11 cellular contexts compared by ENCODE assay signal in the genomic region with DNA sequence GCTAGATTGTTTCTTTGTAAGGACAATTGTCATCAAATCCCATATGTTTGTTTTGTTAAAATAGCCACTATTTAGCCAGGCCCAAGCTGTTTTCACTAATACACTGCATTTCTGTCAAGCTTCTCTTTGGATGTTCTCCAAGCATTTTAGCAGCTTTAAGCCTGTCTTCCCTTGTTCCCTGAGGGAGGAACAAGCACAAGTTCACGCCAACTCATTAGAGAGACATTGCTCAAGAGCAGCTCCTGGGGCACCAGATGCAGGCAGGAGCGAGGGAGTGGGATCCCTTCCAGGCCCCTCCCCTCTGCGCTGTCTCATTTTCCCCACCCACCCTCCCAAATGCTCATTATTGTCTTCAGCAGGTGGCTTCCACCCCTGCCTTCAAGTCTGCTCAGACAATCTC. TPM values are rescaled to one million over a fixed set of nuclear protein-coding genes. Genes with fewer than 3 reads are reported as not detected.
DNase-seq lines count a peak whose midpoint lies in the region; ATAC-seq, FAIRE-seq and TF ChIP-seq lines count a peak whose summit lies in the region.
"Had no signal": no experiment of that assay in that cellular context is flagged by ENCODE, and none has a peak within 500 bp of the region (broad histone marks: within the 10 kb centered on the region; RNA-seq: fewer than 3 reads in every experiment).

No MANE protein-coding gene starts in this region.

- H3K27me3 Mint-ChIP-seq in T-helper 2 cell treated with Interferon-gamma antibody and Interleukin-4, amounts not matched to agents 5 μg/mL and 100 μg/mL, for 36 hours (ENCODE audit: low read depth): peaks cover 55% of the 10 kb centered on the region

- no peak for TF ChIP-seq CTCF in bronchial epithelial cell (IDR thresholded peaks at IDR 0.05; ENCODE audit: insufficient read depth, low read length, severe bottlenecking)

- H3K27ac Mint-ChIP-seq in stimulated activated effector memory CD8-positive, alpha-beta T cell treated with anti-CD3 and anti-CD28 coated beads, Interleukin-12 subunit alpha, Interleukin-12 subunit beta, amount 100 ng/mL, for 72 hours: no peak overlapping the region
- H3K27ac Mint-ChIP-seq in T-helper 2 cell treated with Interferon-gamma antibody and Interleukin-4, amounts not matched to agents 5 μg/mL and 100 μg/mL, for 36 hours: no peak overlapping the region

- no peaks in the 10 kb centered on the region; the same call in 1 of the 2 replicates for H3K27me3 ChIP-seq in MG63
- H3K27me3 ChIP-seq in bronchial epithelial cell (ENCODE audit: control insufficient read depth, insufficient read depth, low read length): no peaks in the 10 kb centered on the region

- no peaks in the 10 kb centered on the region for H3K9me3 ChIP-seq in MG63

- DNase-seq in AG08395 (ENCODE audit: low spot score): peak; percentile 70
- DNase-seq in MG63: peak; percentile 21
- peak; percentile 32 for DNase-seq in bronchial epithelial cell (ENCODE audit: low read depth)
- peak; percentile 65 for DNase-seq in iris pigment epithelial cell (ENCODE audit: low read depth)
- DNase-seq in cortex of kidney (lab: John Stamatoyannopoulos, UW): no peak
- DNase-seq in stimulated activated effector memory CD8-positive, alpha-beta T cell treated with anti-CD3 and anti-CD28 coated beads, Interleukin-12 subunit alpha, Interleukin-12 subunit beta, amount 100 ng/mL, for 72 hours (ENCODE audit: low spot score in 2 of 2): no peak
- DNase-seq in T-helper 2 cell treated with Interferon-gamma antibody and Interleukin-4, amounts not matched to agents 5 μg/mL and 100 μg/mL, for 36 hours (ENCODE audit: low spot score): no peak
- DNase-seq: NCI-H1930, SW 1271 had no signal

- no peaks in the 10 kb centered on the region for H3K36me3 Mint-ChIP-seq in stimulated activated effector memory CD8-positive, alpha-beta T cell treated with anti-CD3 and anti-CD28 coated beads, Interleukin-12 subunit alpha, Interleukin-12 subunit beta, amount 100 ng/mL, for 72 hours
- no peaks in the 10 kb centered on the region for H3K36me3 Mint-ChIP-seq in T-helper 2 cell treated with Interferon-gamma antibody and Interleukin-4, amounts not matched to agents 5 μg/mL and 100 μg/mL, for 36 hours (ENCODE audit: low read depth)

- no peak for FAIRE-seq in bronchial epithelial cell (lab: Jason Lieb, UNC)
- FAIRE-seq: H1 had no signal

- H3K4me3 ChIP-seq in MG63 (no peak overlapping the region), bronchial epithelial cell (ENCODE audit: low read depth, low read length) (no peak overlapping the region)

- ATAC-seq in GM21786 (IDR thresholded peaks at IDR 0.05; ENCODE audit: unreplicated experiment): no peak
- no peak for ATAC-seq in stimulated activated effector memory CD8-positive, alpha-beta T cell treated with anti-CD3 and anti-CD28 coated beads, Interleukin-12 subunit alpha, Interleukin-12 subunit beta, amount 100 ng/mL, for 72 hours

- H3K36me3 ChIP-seq in MG63 (no peaks in the 10 kb centered on the region), bronchial epithelial cell (ENCODE audit: control insufficient read depth, insufficient read depth, low read length) (no peaks in the 10 kb centered on the region)

- H3K4me1 Mint-ChIP-seq in stimulated activated effector memory CD8-positive, alpha-beta T cell treated with anti-CD3 and anti-CD28 coated beads, Interleukin-12 subunit alpha, Interleukin-12 subunit beta, amount 100 ng/mL, for 72 hours: no peaks in the 10 kb centered on the region
- H3K4me1 Mint-ChIP-seq in T-helper 2 cell treated with Interferon-gamma antibody and Interleukin-4, amounts not matched to agents 5 μg/mL and 100 μg/mL, for 36 hours (ENCODE audit: low read depth): peaks cover 8% of the 10 kb centered on the region

- H3K4me3 Mint-ChIP-seq in stimulated activated effector memory CD8-positive, alpha-beta T cell treated with anti-CD3 and anti-CD28 coated beads, Interleukin-12 subunit alpha, Interleukin-12 subunit beta, amount 100 ng/mL, for 72 hours: no peak overlapping the region
- no peak overlapping the region for H3K4me3 Mint-ChIP-seq in T-helper 2 cell treated with Interferon-gamma antibody and Interleukin-4, amounts not matched to agents 5 μg/mL and 100 μg/mL, for 36 hours

- no peaks in the 10 kb centered on the region for H3K9me3 Mint-ChIP-seq in stimulated activated effector memory CD8-positive, alpha-beta T cell treated with anti-CD3 and anti-CD28 coated beads, Interleukin-12 subunit alpha, Interleukin-12 subunit beta, amount 100 ng/mL, for 72 hours
- H3K9me3 Mint-ChIP-seq in T-helper 2 cell treated with Interferon-gamma antibody and Interleukin-4, amounts not matched to agents 5 μg/mL and 100 μg/mL, for 36 hours: no peaks in the 10 kb centered on the region

RNA-seq across cellular contexts. Expression of gene PPP3R1, which starts 32.6 kb away (rescaled TPM):
- total RNA-seq in MG63 (2014; rRNA removed; shearing (Covaris generic); ENCODE audit: low replicate concordance): 34.3 and 47.5 TPM in 2 replicates
- total RNA-seq in bronchial epithelial cell: 19.2 and 26.5 TPM in 2 replicates

RNA-seq across cellular contexts. Expression of gene CNRIP1, which starts 34.9 kb away (rescaled TPM):
- 28.5 and 33.4 TPM in 2 replicates for total RNA-seq in MG63 (2014; rRNA removed; shearing (Covaris generic); ENCODE audit: low replicate concordance)
- 0.26 TPM in 1 of 2 replicates, not detected in the other for total RNA-seq in bronchial epithelial cell

Comparison
In these comparisons a context has a peak if more than half of its experiments do, and no peak if none do; other contexts are left out.
1. DNase-seq: peak in AG08395 (single experiment), MG63 (single experiment), bronchial epithelial cell (single experiment) and iris pigment epithelial cell (single experiment); none in cortex of kidney (single experiment), stimulated activated effector memory CD8-positive, alpha-beta T cell treated with anti-CD3 and anti-CD28 coated beads, Interleukin-12 subunit alpha, Interleukin-12 subunit beta, amount 100 ng/mL, for 72 hours (0 of 2) and T-helper 2 cell treated with Interferon-gamma antibody and Interleukin-4, amounts not matched to agents 5 μg/mL and 100 μg/mL, for 36 hours (single experiment).
2. RNA of gene CNRIP1, which starts 34.9 kb away (total RNA-seq): 28.5 to 33.4 TPM in MG63; 0.26 TPM in bronchial epithelial cell; every median in the first group is over 10 times any median in the second.